25 cellular contexts compared by ENCODE assay signal in genomic region chr22:19989725-19990067, GRCh38.
"Had no signal": no experiment of that assay in that cellular context is flagged by ENCODE, and none has a peak within 500 bp of the region (broad histone marks: within the 10 kb centered on the region; RNA-seq: fewer than 3 reads in every experiment).

No MANE protein-coding gene starts in this region.

- ATAC-seq: gastrocnemius medialis, right cardiac atrium, WTC11 had no signal

- H3K27me3 ChIP-seq: esophagus squamous epithelium, gastrocnemius medialis, neural progenitor cell had no signal

- H2AFZ ChIP-seq: neural progenitor cell had no signal

- H3K4me3 Mint-ChIP-seq: activated naive CD4-positive, alpha-beta T cell treated with anti-CD3 and anti-CD28 coated beads for 36 hours; activated naive CD8-positive, alpha-beta T cell treated with anti-CD3 and anti-CD28 coated beads, Interleukin-2, amount 10 ng/mL, durations not matched to agents 7 days and 5 days; activated T-cell treated with anti-CD3 and anti-CD28 coated beads, Interleukin-2, amount 50 U/mL, for 24 hours; endodermal cell; memory B cell; neural progenitor cell; stimulated activated naive CD8-positive, alpha-beta T cell treated with anti-CD3 and anti-CD28 coated beads, Interleukin-15, Interleukin-2, amounts not matched to agents 100 ng/mL and 50 ng/mL, for 24 hours; type B pancreatic cell; WTC11 had no signal

- H3K9ac ChIP-seq: neural progenitor cell had no signal

- H3K27ac ChIP-seq: esophagus squamous epithelium, neural progenitor cell had no signal

- H3K4me2 ChIP-seq: neural progenitor cell had no signal

- H3K27me3 Mint-ChIP-seq: activated T-cell treated with anti-CD3 and anti-CD28 coated beads, Interleukin-2, amount 50 U/mL, for 24 hours; stimulated activated naive CD8-positive, alpha-beta T cell treated with anti-CD3 and anti-CD28 coated beads, Interleukin-15, Interleukin-2, amounts not matched to agents 100 ng/mL and 50 ng/mL, for 24 hours; type B pancreatic cell had no signal

- H3K36me3 ChIP-seq: esophagus squamous epithelium, gastrocnemius medialis, neural progenitor cell had no signal

- H3K27ac Mint-ChIP-seq: activated naive CD4-positive, alpha-beta T cell treated with anti-CD3 and anti-CD28 coated beads for 36 hours; activated naive CD8-positive, alpha-beta T cell treated with anti-CD3 and anti-CD28 coated beads, Interleukin-2, amount 10 ng/mL, durations not matched to agents 7 days and 5 days; activated T-cell treated with anti-CD3 and anti-CD28 coated beads, Interleukin-2, amount 50 U/mL, for 24 hours; activated T-helper 2 cell treated with anti-CD3 and anti-CD28 coated beads, Interferon-gamma antibody, Interleukin-2, Interleukin-4, amounts not matched to agents 10 μg/mL and 5 μg/mL and 100 μg/mL, durations not matched to agents 14 hours and 24 hours and 36 hours; endodermal cell; memory B cell; stimulated activated naive CD8-positive, alpha-beta T cell treated with anti-CD3 and anti-CD28 coated beads, Interleukin-15, Interleukin-2, amounts not matched to agents 100 ng/mL and 50 ng/mL, for 24 hours; type B pancreatic cell; WTC11 had no signal

- H3K9me3 ChIP-seq: esophagus squamous epithelium, gastrocnemius medialis had no signal

- H3K9me3 Mint-ChIP-seq: activated naive CD4-positive, alpha-beta T cell treated with anti-CD3 and anti-CD28 coated beads for 36 hours; activated naive CD8-positive, alpha-beta T cell treated with anti-CD3 and anti-CD28 coated beads, Interleukin-2, amount 10 ng/mL, durations not matched to agents 7 days and 5 days; activated T-cell treated with anti-CD3 and anti-CD28 coated beads, Interleukin-2, amount 50 U/mL, for 24 hours; activated T-helper 2 cell treated with anti-CD3 and anti-CD28 coated beads, Interferon-gamma antibody, Interleukin-2, Interleukin-4, amounts not matched to agents 10 μg/mL and 5 μg/mL and 100 μg/mL, durations not matched to agents 14 hours and 24 hours and 36 hours; endodermal cell; memory B cell; neural progenitor cell; stimulated activated naive CD8-positive, alpha-beta T cell treated with anti-CD3 and anti-CD28 coated beads, Interleukin-15, Interleukin-2, amounts not matched to agents 100 ng/mL and 50 ng/mL, for 24 hours; type B pancreatic cell; WTC11 had no signal

- H3K4me3 ChIP-seq: esophagus squamous epithelium, gastrocnemius medialis, neural progenitor cell had no signal

- H3K36me3 Mint-ChIP-seq: activated naive CD8-positive, alpha-beta T cell treated with anti-CD3 and anti-CD28 coated beads, Interleukin-2, amount 10 ng/mL, durations not matched to agents 7 days and 5 days; type B pancreatic cell; WTC11 had no signal

- H3K4me1 Mint-ChIP-seq: activated naive CD8-positive, alpha-beta T cell treated with anti-CD3 and anti-CD28 coated beads, Interleukin-2, amount 10 ng/mL, durations not matched to agents 7 days and 5 days had no signal

- DNase-seq: activated CD4-positive, alpha-beta T cell treated with anti-CD3 and anti-CD28 coated beads, Interleukin-2, amount 50 U/mL, for 4 hours; activated CD8-positive, alpha-beta memory T cell treated with anti-CD3 and anti-CD28 coated beads for 24 hours; activated CD8-positive, alpha-beta memory T cell treated with anti-CD3 and anti-CD28 coated beads, Interleukin-2, amount 50 U/mL, for 4 hours; activated naive CD4-positive, alpha-beta T cell treated with anti-CD3 and anti-CD28 coated beads for 36 hours; activated naive CD8-positive, alpha-beta T cell treated with anti-CD3 and anti-CD28 coated beads, Interleukin-2, amount 10 ng/mL, durations not matched to agents 7 days and 5 days; activated T-cell treated with anti-CD3 and anti-CD28 coated beads, Interleukin-2, amount 50 U/mL, for 24 hours; amniotic stem cell; cerebellar nuclear complex; cortex of kidney; endodermal cell; esophagus squamous epithelium; gastrocnemius medialis; head of caudate nucleus; stimulated activated CD4-positive, alpha-beta T cell treated with anti-CD3 and anti-CD28 coated beads, Interleukin-12 subunit alpha, Interleukin-12 subunit beta, amount 100 ng/mL, for 4 hours; stimulated activated CD4-positive, alpha-beta T cell treated with anti-CD3 and anti-CD28 coated beads, Interleukin-4, amount 100 ng/mL, for 4 hours; substantia nigra; T-helper 1 cell; T-helper 9 cell had no signal
